Comparison of ENCODE assay signal across 1 cellular context in genomic region chr13:40391788-40392187, GRCh38.
TF ChIP-seq lines count a peak whose summit lies in the region.

No MANE protein-coding gene starts in this region.

TF ChIP-seq in GM23338, 12 proteins besides CTCF, POLR2A, EP300 and RAD21 (continued from another document):
- TF ChIP-seq ZNF462 (CRISPR knock-in tag; IDR thresholded peaks at IDR 0.05): no peak
- TF ChIP-seq EZH2phosphoT487 (IDR thresholded peaks at IDR 0.05; ENCODE audit: unreplicated experiment): no peak
- no peak for TF ChIP-seq POLR2AphosphoS5 (IDR thresholded peaks at IDR 0.05; ENCODE audit: low read depth)
- TF ChIP-seq EZH2 (IDR thresholded peaks at IDR 0.05; ENCODE audit: low read depth, unreplicated experiment): no peak
- TF ChIP-seq, protein P1, sequence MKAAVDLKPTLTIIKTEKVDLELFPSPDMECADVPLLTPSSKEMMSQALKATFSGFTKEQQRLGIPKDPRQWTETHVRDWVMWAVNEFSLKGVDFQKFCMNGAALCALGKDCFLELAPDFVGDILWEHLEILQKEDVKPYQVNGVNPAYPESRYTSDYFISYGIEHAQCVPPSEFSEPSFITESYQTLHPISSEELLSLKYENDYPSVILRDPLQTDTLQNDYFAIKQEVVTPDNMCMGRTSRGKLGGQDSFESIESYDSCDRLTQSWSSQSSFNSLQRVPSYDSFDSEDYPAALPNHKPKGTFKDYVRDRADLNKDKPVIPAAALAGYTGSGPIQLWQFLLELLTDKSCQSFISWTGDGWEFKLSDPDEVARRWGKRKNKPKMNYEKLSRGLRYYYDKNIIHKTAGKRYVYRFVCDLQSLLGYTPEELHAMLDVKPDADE (IDR thresholded peaks at IDR 0.05): no peak
- TF ChIP-seq CREB1 (CRISPR knock-in tag; IDR thresholded peaks at IDR 0.05; ENCODE audit: low read depth): no peak
